In the genomic region with DNA sequence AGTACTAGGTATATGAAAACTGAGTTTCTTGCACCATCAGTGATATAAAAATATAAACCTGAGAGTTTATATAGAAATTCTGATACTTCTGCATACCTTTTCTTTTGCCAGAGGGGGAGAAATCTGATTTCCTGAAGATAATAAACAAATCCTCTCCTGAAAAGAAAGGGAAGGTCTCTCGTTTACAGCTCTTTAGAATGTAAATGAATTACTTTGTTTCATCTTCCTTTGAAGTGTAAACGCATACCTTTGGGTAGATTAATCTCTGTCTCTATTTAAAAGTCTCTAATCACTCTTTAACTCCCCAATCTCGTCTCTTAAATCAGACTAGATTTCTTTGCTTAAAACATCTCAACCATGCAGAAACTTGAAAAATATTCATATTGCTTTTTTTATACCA, we compare ENCODE assay signal across 17 cellular contexts.
A peak's percentile ranks its signal among the peaks of the same experiment; 100 is the strongest.
DNase-seq lines count a peak whose midpoint lies in the region; ATAC-seq and TF ChIP-seq lines count a peak whose summit lies in the region.
"Had no signal": no experiment of that assay in that cellular context is flagged by ENCODE, and none has a peak within 500 bp of the region (broad histone marks: within the 10 kb centered on the region; RNA-seq: fewer than 3 reads in every experiment).

No MANE protein-coding gene starts in this region.

- BruUV-seq in A673 (replicated peaks; lab: Mats Ljungman, UMichigan) = no TSS peak

- H3K27ac Mint-ChIP-seq in GM23338 (no peak overlapping the region), mesothelial cell of epicardium (peak overlapping the region; percentile 5)
- H3K27ac Mint-ChIP-seq: CD8-positive, alpha-beta memory T cell; H9; IgD-negative memory B cell had no signal

- TF ChIP-seq CTCF in GM23338 (conservative IDR thresholded peaks at IDR 0.05; ENCODE audit: low read depth in 2 of 2) (no peak), OCI-LY3 (IDR thresholded peaks at IDR 0.05; ENCODE audit: low read depth, low read length) (no peak), mesothelial cell of epicardium (IDR thresholded peaks at IDR 0.05; ENCODE audit: unreplicated experiment) (no peak), A673 (conservative IDR thresholded peaks at IDR 0.05; ENCODE audit: low read depth, low read length) (no peak)

- CTCF ChIA-PET in A673 (lab: Charles Lee) = no interaction called here

- H3K4me1 Mint-ChIP-seq in GM23338 (peaks cover 5% of the 10 kb centered on the region), mesothelial cell of epicardium (peaks cover 29% of the 10 kb centered on the region)
- H3K4me1 Mint-ChIP-seq: IgD-negative memory B cell had no signal

- H3K9me3 Mint-ChIP-seq in GM23338 = no peaks in the 10 kb centered on the region
- H3K9me3 Mint-ChIP-seq in mesothelial cell of epicardium = peaks cover 7% of the 10 kb centered on the region
- H3K9me3 Mint-ChIP-seq: H9 had no signal

- no peak overlapping the region for H3K4me3 ChIP-seq in GM23338
- no peak overlapping the region for H3K4me3 ChIP-seq in OCI-LY3 (ENCODE audit: low read length)
- H3K4me3 ChIP-seq in A673 (ENCODE audit: low read depth, low read length, poor library complexity, severe bottlenecking) = no peak overlapping the region
- H3K4me3 ChIP-seq: BLaER1 had no signal

- H3K9me3 ChIP-seq in OCI-LY3 (ENCODE audit: insufficient read depth, low read length) = no peaks in the 10 kb centered on the region
- H3K9me3 ChIP-seq in A673 (ENCODE audit: low read depth, low read length, poor library complexity, severe bottlenecking) = no peaks in the 10 kb centered on the region
- H3K9me3 ChIP-seq: BLaER1, Caco-2 had no signal

- H3K79me2 ChIP-seq in GM23338 (replicated peaks; ENCODE audit: insufficient read depth) = no peaks in the 10 kb centered on the region
- no peaks in the 10 kb centered on the region for H3K79me2 ChIP-seq in OCI-LY3 (ENCODE audit: low read length)

- DNase-seq in GM23338 (ENCODE audit: low spot score) (peak; percentile 83), iPS DF 4.7 (ENCODE audit: extremely low read depth, low spot score) (peak; percentile 28), mesothelial cell of epicardium (ENCODE audit: low spot score in 2 of 2, unreplicated experiment in 2 of 2) (no peak), NCI-H1930 (lab: John Stamatoyannopoulos, UW) (no peak), A673 (ENCODE audit: low spot score) (no peak), superior temporal gyrus (ENCODE audit: extremely low spot score) (no peak)
- DNase-seq: AML-193; Caco-2; CD8-positive, alpha-beta memory T cell; DND-41; GDM1; H9 had no signal

- POLR2A ChIA-PET in A673 (lab: Charles Lee; ENCODE audit: low non-redundant PET) = no interaction called here

- intact Hi-C loops in A673 (cut with micrococcal nuclease; ENCODE audit: unreplicated experiment) = no loop called here

- H3K27me3 Mint-ChIP-seq in GM23338 (ENCODE audit: insufficient read depth, low read depth, poor library complexity) (peaks cover 2% of the 10 kb centered on the region), mesothelial cell of epicardium (ENCODE audit: low read depth) (no peaks in the 10 kb centered on the region)
- H3K27me3 Mint-ChIP-seq: CD8-positive, alpha-beta memory T cell; IgD-negative memory B cell had no signal

- no peaks in the 10 kb centered on the region for H3K9me2 ChIP-seq in GM23338 (ENCODE audit: insufficient read depth)

- H3F3A ChIP-seq in GM23338 (replicated peaks; ENCODE audit: low read depth) = no peaks in the 10 kb centered on the region

- H3K4me3 Mint-ChIP-seq in GM23338 (no peak overlapping the region), mesothelial cell of epicardium (no peak overlapping the region)
- H3K4me3 Mint-ChIP-seq: CD8-positive, alpha-beta memory T cell; H9; IgD-negative memory B cell had no signal

- peak; percentile 83 for ATAC-seq in GM23338
- ATAC-seq in GM21717 (IDR thresholded peaks at IDR 0.05; ENCODE audit: unreplicated experiment) = no peak

- no peaks in the 10 kb centered on the region for H3K36me3 Mint-ChIP-seq in GM23338 (ENCODE audit: low read depth)
- no peaks in the 10 kb centered on the region for H3K36me3 Mint-ChIP-seq in mesothelial cell of epicardium
- H3K36me3 Mint-ChIP-seq: CD8-positive, alpha-beta memory T cell; IgD-negative memory B cell had no signal

- no peak overlapping the region for H3K9ac ChIP-seq in OCI-LY3 (ENCODE audit: low read length)
- H3K9ac ChIP-seq: BLaER1 had no signal

- no peak overlapping the region for H3K4me2 ChIP-seq in GM23338
- H3K4me2 ChIP-seq in OCI-LY3 (ENCODE audit: low read length) = no peak overlapping the region
- H3K4me2 ChIP-seq: BLaER1 had no signal

- H3K36me3 ChIP-seq in GM23338 (ENCODE audit: insufficient read depth) = no peaks in the 10 kb centered on the region
- H3K36me3 ChIP-seq in OCI-LY3 (replicated peaks; ENCODE audit: low read depth, low read length) = peaks cover 5% of the 10 kb centered on the region
- no peaks in the 10 kb centered on the region for H3K36me3 ChIP-seq in A673 (ENCODE audit: insufficient read depth, low read length, poor library complexity, severe bottlenecking)
- H3K36me3 ChIP-seq: BLaER1 had no signal

- H3K27ac ChIP-seq in GM23338 (ENCODE audit: low read depth) (no peak overlapping the region), OCI-LY3 (ENCODE audit: low read length) (no peak overlapping the region), A673 (ENCODE audit: low read depth, low read length, poor library complexity, severe bottlenecking) (no peak overlapping the region)
- H3K27ac ChIP-seq: 22Rv1, BLaER1 had no signal

- H3K4me1 ChIP-seq in GM23338 (ENCODE audit: insufficient read depth) (no peaks in the 10 kb centered on the region), OCI-LY3 (ENCODE audit: low read length) (peaks cover 12% of the 10 kb centered on the region), A673 (ENCODE audit: insufficient read depth, low read length, poor library complexity, severe bottlenecking) (no peaks in the 10 kb centered on the region)
- H3K4me1 ChIP-seq: BLaER1 had no signal

- H3K27me3 ChIP-seq in GM23338 (ENCODE audit: insufficient read depth) = peaks cover 24% of the 10 kb centered on the region
- H3K27me3 ChIP-seq in OCI-LY3 (ENCODE audit: low read depth, low read length) = no peaks in the 10 kb centered on the region
- H3K27me3 ChIP-seq in A673 (replicated peaks; ENCODE audit: insufficient read depth, low read depth, low read length, poor library complexity) = no peaks in the 10 kb centered on the region
- H3K27me3 ChIP-seq: BLaER1 had no signal

- no peak overlapping the region for H2AFZ ChIP-seq in GM23338
- peak overlapping the region; percentile 48; the same call in 1 of the 2 replicates for H2AFZ ChIP-seq in OCI-LY3 (ENCODE audit: low read depth, low read length)

- H4K20me1 ChIP-seq in GM23338 (replicated peaks; ENCODE audit: insufficient read depth) (no peaks in the 10 kb centered on the region), OCI-LY3 (ENCODE audit: insufficient read depth, low read length) (no peaks in the 10 kb centered on the region)
- H4K20me1 ChIP-seq: BLaER1 had no signal

TF ChIP-seq in GM23338, 12 proteins besides CTCF, POLR2A, EP300 and RAD21:
- TF ChIP-seq NANOG (IDR thresholded peaks at IDR 0.05; ENCODE audit: borderline replicate concordance) (peak; percentile 75), POLR2AphosphoS5 (IDR thresholded peaks at IDR 0.05; ENCODE audit: low read depth) (no peak)

Comparison
In these comparisons a context has a peak if more than half of its experiments do, and no peak if none do; other contexts are left out.
1. DNase-seq: peak in GM23338 (single experiment) and iPS DF 4.7 (single experiment); none in mesothelial cell of epicardium (0 of 2), NCI-H1930 (0 of 2), A673 (single experiment) and superior temporal gyrus (single experiment).